Comparison of ENCODE assay signal across 21 cellular contexts in genomic region chr22:49833340-49834007, GRCh38. TPM values are rescaled to one million over a fixed set of nuclear protein-coding genes. Genes with fewer than 3 reads are reported as not detected.
DNase-seq lines count a peak whose midpoint lies in the region; ATAC-seq, FAIRE-seq and TF ChIP-seq lines count a peak whose summit lies in the region.
"Had no signal": no experiment of that assay in that cellular context is flagged by ENCODE, and none has a peak within 500 bp of the region (broad histone marks: within the 10 kb centered on the region; RNA-seq: fewer than 3 reads in every experiment).

No MANE protein-coding gene starts in this region.

- H3K9ac ChIP-seq in K562 (ENCODE audit: insufficient read depth in 1 of 2, low read depth in 2 of 2, low read length in 2 of 2) = no peak overlapping the region
- H3K9ac ChIP-seq: BLaER1 treated with 17β-estradiol and CSF1 and Interleukin-3, amounts not matched to agents 10 nM and 100 nM had no signal

- H3K27ac ChIP-seq in K562 (ENCODE audit: extremely low read depth, low read depth, low read length) = no peak overlapping the region
- H3K27ac ChIP-seq in left lung = peak overlapping the region; percentile 49 to 70
- no peak overlapping the region for H3K27ac ChIP-seq in ascending aorta
- no peak overlapping the region for H3K27ac ChIP-seq in CD8-positive, alpha-beta memory T cell (ENCODE audit: low read depth, low read length)
- H3K27ac ChIP-seq: BLaER1 treated with 17β-estradiol and CSF1 and Interleukin-3, amounts not matched to agents 10 nM and 100 nM; colonic mucosa; gastrocnemius medialis; thyroid gland had no signal

- H3K4me1 Mint-ChIP-seq in CD8-positive, alpha-beta memory T cell = peaks cover 9 to 25% (median 18%) of the 10 kb centered on the region in 3 donors

- ATAC-seq in K562 (no peak), left lung (peak; percentile 82), GM19023 (IDR thresholded peaks at IDR 0.05; ENCODE audit: unreplicated experiment) (no peak)
- ATAC-seq: gastrocnemius medialis; naive thymus-derived CD4-positive, alpha-beta T cell; stimulated activated effector memory CD8-positive, alpha-beta T cell treated with anti-CD3 and anti-CD28 coated beads, Interleukin-12 subunit alpha, Interleukin-12 subunit beta, amount 100 ng/mL, for 72 hours had no signal

- FAIRE-seq in K562 (lab: Jason Lieb, UNC) = no peak
- FAIRE-seq: A204.1, astrocyte had no signal

- no peak overlapping the region for H3K4me2 ChIP-seq in K562 (ENCODE audit: insufficient read depth, low read length)

- no peak overlapping the region for H3K4me3 ChIP-seq in K562
- no peak overlapping the region for H3K4me3 ChIP-seq in left lung
- H3K4me3 ChIP-seq in ascending aorta = no peak overlapping the region
- H3K4me3 ChIP-seq in CD8-positive, alpha-beta memory T cell (ENCODE audit: low read length) = no peak overlapping the region
- H3K4me3 ChIP-seq: BLaER1 treated with 17β-estradiol and CSF1 and Interleukin-3, amounts not matched to agents 10 nM and 100 nM; colonic mucosa; gastrocnemius medialis; HAP-1; thyroid gland had no signal

- in situ Hi-C loops in K562 (cut with MboI) = no loop called here

- no peaks in the 10 kb centered on the region for H3K9me1 ChIP-seq in K562 (ENCODE audit: control insufficient read depth, insufficient read depth, low read length)

- TF ChIP-seq RAD21 in K562 (CRISPR knock-in tag; conservative IDR thresholded peaks at IDR 0.05 in 1 of 2, IDR thresholded peaks at IDR 0.05 in 1 of 2) = no peak

- H3K27ac Mint-ChIP-seq in CD8-positive, alpha-beta memory T cell = no peak overlapping the region
- H3K27ac Mint-ChIP-seq: activated CD4-positive, alpha-beta T cell treated with anti-CD3 and anti-CD28 coated beads, Interleukin-2, amount 10 ng/mL, durations not matched to agents 7 days and 5 days; activated naive CD4-positive, alpha-beta T cell treated with anti-CD3 and anti-CD28 coated beads, Interleukin-2, amount 10 ng/mL, durations not matched to agents 7 days and 5 days; stimulated activated effector memory CD8-positive, alpha-beta T cell treated with anti-CD3 and anti-CD28 coated beads, Interleukin-12 subunit alpha, Interleukin-12 subunit beta, amount 100 ng/mL, for 72 hours had no signal

- intact Hi-C loops in K562 (cut with micrococcal nuclease) = no loop called here
- intact Hi-C loops in left lung (cut with DNase I) = no loop called here
- intact Hi-C loops in ascending aorta (cut with DNase I) = no loop called here

- BruUV-seq in K562 (replicated peaks; lab: Mats Ljungman, UMichigan) = no TSS peak

- H3K9me3 ChIP-seq in K562 (replicated peaks; ENCODE audit: control insufficient read depth, insufficient read depth, low read depth, low read length) (no peaks in the 10 kb centered on the region), left lung (no peaks in the 10 kb centered on the region), ascending aorta (peaks cover 0 to 14% of the 10 kb centered on the region in 2 donors)
- no peaks in the 10 kb centered on the region for H3K9me3 ChIP-seq in CD8-positive, alpha-beta memory T cell (ENCODE audit: low read length)
- H3K9me3 ChIP-seq: colonic mucosa, gastrocnemius medialis, HAP-1, thyroid gland had no signal

- TF ChIP-seq CTCF in K562 (IDR thresholded peaks at IDR 0.05 in 2 of 3, conservative IDR thresholded peaks at IDR 0.05 in 1 of 3; ENCODE audit: insufficient read depth in 2 of 3, low read depth in 1 of 3, low read length in 3 of 3) = no peak
- no peak for TF ChIP-seq CTCF in left lung (IDR thresholded peaks at IDR 0.05)
- no peak for TF ChIP-seq CTCF in ascending aorta (IDR thresholded peaks at IDR 0.05)

- H3K79me2 ChIP-seq in K562 (ENCODE audit: control insufficient read depth, insufficient read depth, low read length) = no peaks in the 10 kb centered on the region

- 15% methylated on average over 8 of the region's 11 CpGs for WGBS in K562 (ENCODE audit: insufficient coverage, low coverage, missing lambda C conversion rate)

- CTCF ChIA-PET in K562 (lab: Yijun Ruan, JAX; ENCODE audit: low intra/inter-chr PET ratio) = no interaction called here
- CTCF ChIA-PET in CD8-positive, alpha-beta memory T cell (lab: Charles Lee) = no interaction called here

- peaks cover 0 to 2% (median 0%) of the 10 kb centered on the region in 3 donors for H3K36me3 Mint-ChIP-seq in CD8-positive, alpha-beta memory T cell
- H3K36me3 Mint-ChIP-seq: stimulated activated effector memory CD8-positive, alpha-beta T cell treated with anti-CD3 and anti-CD28 coated beads, Interleukin-12 subunit alpha, Interleukin-12 subunit beta, amount 100 ng/mL, for 72 hours had no signal

- H4K20me1 ChIP-seq in K562 (replicated peaks; ENCODE audit: control insufficient read depth, insufficient read depth, low read length) = no peaks in the 10 kb centered on the region
- H4K20me1 ChIP-seq: BLaER1 treated with 17β-estradiol and CSF1 and Interleukin-3, amounts not matched to agents 10 nM and 100 nM had no signal

- H3K27me3 ChIP-seq in K562 (ENCODE audit: control insufficient read depth in 2 of 2, insufficient read depth in 2 of 2, low read length in 2 of 2) (peaks cover 10 to 21% of the 10 kb centered on the region in 2 experiments), left lung (peaks cover 0 to under 1% of the 10 kb centered on the region in 2 donors), ascending aorta (no peaks in the 10 kb centered on the region)
- H3K27me3 ChIP-seq in CD8-positive, alpha-beta memory T cell (ENCODE audit: insufficient read depth, low read length, poor library complexity, severe bottlenecking) = no peaks in the 10 kb centered on the region
- H3K27me3 ChIP-seq: BLaER1 treated with 17β-estradiol and CSF1 and Interleukin-3, amounts not matched to agents 10 nM and 100 nM; colonic mucosa; gastrocnemius medialis; thyroid gland had no signal

- peak; percentile 20 for DNase-seq in NCI-H748 (lab: John Stamatoyannopoulos, UW; ENCODE audit: unreplicated experiment)
- no peak for DNase-seq in NCI-H748 treated with DMSO at 0.1 percent for 48 hours (lab: John Stamatoyannopoulos, UW)
- DNase-seq in K562 (ENCODE audit: extremely low read depth in 1 of 4, low spot score in 3 of 4) = no peak
- DNase-seq in left lung = peak in 1 of 2 donors; percentile 32
- no peak for DNase-seq in ascending aorta (ENCODE audit: low spot score in 2 of 2)
- DNase-seq in CD1c-positive myeloid dendritic cell (ENCODE audit: extremely low spot score) = no peak
- DNase-seq in CD8-positive, alpha-beta memory T cell = no peak
- DNase-seq: activated CD4-positive, alpha-beta T cell treated with anti-CD3 and anti-CD28 coated beads, Interleukin-2, amount 10 ng/mL, durations not matched to agents 7 days and 5 days; activated naive CD4-positive, alpha-beta T cell treated with anti-CD3 and anti-CD28 coated beads, Interleukin-2, amount 10 ng/mL, durations not matched to agents 7 days and 5 days; colonic mucosa; gastrocnemius medialis; naive thymus-derived CD4-positive, alpha-beta T cell; NCI-H187; OCI-M1; thyroid gland had no signal

- H3K9me3 Mint-ChIP-seq in CD8-positive, alpha-beta memory T cell = no peaks in the 10 kb centered on the region
- H3K9me3 Mint-ChIP-seq: activated CD4-positive, alpha-beta T cell treated with anti-CD3 and anti-CD28 coated beads, Interleukin-2, amount 10 ng/mL, durations not matched to agents 7 days and 5 days; stimulated activated effector memory CD8-positive, alpha-beta T cell treated with anti-CD3 and anti-CD28 coated beads, Interleukin-12 subunit alpha, Interleukin-12 subunit beta, amount 100 ng/mL, for 72 hours had no signal

- H3K36me3 ChIP-seq in K562 (ENCODE audit: control insufficient read depth, insufficient read depth, low read length) (no peaks in the 10 kb centered on the region), left lung (no peaks in the 10 kb centered on the region), ascending aorta (no peaks in the 10 kb centered on the region)
- no peaks in the 10 kb centered on the region for H3K36me3 ChIP-seq in CD8-positive, alpha-beta memory T cell (ENCODE audit: insufficient read depth, low read length)
- H3K36me3 ChIP-seq: BLaER1 treated with 17β-estradiol and CSF1 and Interleukin-3, amounts not matched to agents 10 nM and 100 nM; colonic mucosa; gastrocnemius medialis; HAP-1; thyroid gland had no signal

- POLR2A ChIA-PET in K562 (lab: Yijun Ruan, JAX) = no interaction called here
- POLR2A ChIA-PET in CD8-positive, alpha-beta memory T cell (lab: Charles Lee) = no interaction called here

- H3K27me3 Mint-ChIP-seq in CD8-positive, alpha-beta memory T cell = peaks cover 0 to 2% of the 10 kb centered on the region in 2 donors

- H3K4me1 ChIP-seq in K562 (replicated peaks in 1 of 2; ENCODE audit: control insufficient read depth in 2 of 2, insufficient read depth in 2 of 2, low read length in 2 of 2) = peaks cover 0 to 8% of the 10 kb centered on the region in 2 experiments; a peak in 3 of 5 replicates
- H3K4me1 ChIP-seq in left lung = peaks cover 0 to 10% of the 10 kb centered on the region in 2 donors
- H3K4me1 ChIP-seq in ascending aorta = no peaks in the 10 kb centered on the region
- H3K4me1 ChIP-seq in CD8-positive, alpha-beta memory T cell (ENCODE audit: insufficient read depth, low read length) = peaks cover 11% of the 10 kb centered on the region
- H3K4me1 ChIP-seq: colonic mucosa, gastrocnemius medialis, HAP-1, thyroid gland had no signal

- H3K4me3 Mint-ChIP-seq in CD8-positive, alpha-beta memory T cell = peak overlapping the region in 1 of 7 donors; percentile 54
- H3K4me3 Mint-ChIP-seq: activated CD4-positive, alpha-beta T cell treated with anti-CD3 and anti-CD28 coated beads, Interleukin-2, amount 10 ng/mL, durations not matched to agents 7 days and 5 days; activated naive CD4-positive, alpha-beta T cell treated with anti-CD3 and anti-CD28 coated beads, Interleukin-2, amount 10 ng/mL, durations not matched to agents 7 days and 5 days; stimulated activated effector memory CD8-positive, alpha-beta T cell treated with anti-CD3 and anti-CD28 coated beads, Interleukin-12 subunit alpha, Interleukin-12 subunit beta, amount 100 ng/mL, for 72 hours had no signal

- H2AFZ ChIP-seq in K562 (ENCODE audit: low read depth, low read length) = no peak overlapping the region

- no peak for TF ChIP-seq POLR2A in K562 (conservative IDR thresholded peaks at IDR 0.05)

- no peak for TF ChIP-seq EP300 in K562 (IDR thresholded peaks at IDR 0.05; ENCODE audit: low read length)

RNA-seq across cellular contexts. Expression of gene BRD1, which starts 5.8 kb away (rescaled TPM):
- total RNA-seq in K562 (2011; cell fraction: chromatin; rRNA removed; ENCODE audit: low replicate concordance) = 34.4 and 58.3 TPM in 2 replicates
- 28.7 and 34.9 TPM in 2 replicates for total RNA-seq in K562 (2011; cell fraction: nucleolus; rRNA removed)
- total RNA-seq in K562 (2011; cell fraction: nucleoplasm; rRNA removed) = 20.9 and 28.2 TPM in 2 replicates
- total RNA-seq in K562 (2014; rRNA removed) = 10.4 and 12.2 TPM in 2 replicates
- 5.3 and 7.4 TPM in 2 replicates for total RNA-seq in K562 (2014; rRNA removed; fragmentation: Illumina TruSeq; extraction: Trizol)
- 7.2 and 7.5 TPM in 2 replicates for total RNA-seq in K562 (2015; rRNA removed; fragmentation: Illumina TruSeq; extraction: Trizol)
- total RNA-seq in K562 (2021) = 14.1 and 17.6 TPM in 2 replicates
- 2.4 and 2.5 TPM in 2 replicates for polyA plus RNA-seq in K562 (2011; rRNA removed)
- 1.9 and 2.0 TPM in 2 replicates for polyA plus RNA-seq in K562 (2011; cell fraction: cytosol; rRNA removed)
- polyA plus RNA-seq in K562 (2011; cell fraction: nucleus; rRNA removed) = 11.7 and 17.8 TPM in 2 replicates
- polyA plus RNA-seq in K562 (2012) = 8.5 and 10.4 TPM in 2 replicates
- polyA plus RNA-seq in K562 (2014; fragmentation: Illumina TruSeq; extraction: Trizol) = 5.5 and 8.7 TPM in 2 replicates
- polyA plus RNA-seq in K562 (2014; fragmentation: Nextera tagmentation; extraction: Ambion mirVana) = under 1 TPM; 0.42 to 0.63 TPM
- 8.4 and 9.9 TPM in 2 replicates for polyA plus RNA-seq in K562 (2014; rRNA removed)
- 3.2 and 4.2 TPM in 2 replicates for polyA minus RNA-seq in K562 (2011; rRNA and poly(A)+ RNA removed)
- 5.6 and 8.6 TPM in 2 replicates for polyA minus RNA-seq in K562 (2011; cell fraction: cytosol; rRNA and poly(A)+ RNA removed)
- 10.8 and 11.2 TPM in 2 replicates for polyA minus RNA-seq in K562 (2011; cell fraction: nucleus; rRNA and poly(A)+ RNA removed)
- total RNA-seq in left lung = 10 to 100 TPM; 27.4 to 32.4 TPM
- 32.5 TPM for total RNA-seq in ascending aorta
- total RNA-seq in CD8-positive, alpha-beta memory T cell = 10 to 100 TPM; 32.9 to 35.1 TPM
- 4.9 TPM for polyA plus RNA-seq in CD8-positive, alpha-beta memory T cell

RNA-seq across cellular contexts. Expression of gene ZBED4, which starts 20.2 kb away (rescaled TPM):
- 25.1 and 25.4 TPM in 2 replicates for total RNA-seq in K562 (2011; cell fraction: chromatin; rRNA removed; ENCODE audit: low replicate concordance)
- 15.5 and 19.3 TPM in 2 replicates for total RNA-seq in K562 (2011; cell fraction: nucleolus; rRNA removed)
- 18.1 and 18.4 TPM in 2 replicates for total RNA-seq in K562 (2011; cell fraction: nucleoplasm; rRNA removed)
- total RNA-seq in K562 (2014; rRNA removed) = 8.1 and 11.0 TPM in 2 replicates
- total RNA-seq in K562 (2014; rRNA removed; fragmentation: Illumina TruSeq; extraction: Trizol) = 6.3 and 6.9 TPM in 2 replicates
- 7.3 and 7.4 TPM in 2 replicates for total RNA-seq in K562 (2015; rRNA removed; fragmentation: Illumina TruSeq; extraction: Trizol)
- 16.0 and 16.8 TPM in 2 replicates for total RNA-seq in K562 (2021)
- polyA plus RNA-seq in K562 (2011; rRNA removed) = 3.8 and 4.5 TPM in 2 replicates
- polyA plus RNA-seq in K562 (2011; cell fraction: cytosol; rRNA removed) = 4.1 and 4.8 TPM in 2 replicates
- polyA plus RNA-seq in K562 (2011; cell fraction: nucleus; rRNA removed) = 6.6 and 7.8 TPM in 2 replicates
- 9.9 and 10.0 TPM in 2 replicates for polyA plus RNA-seq in K562 (2012)
- 12.2 and 13.2 TPM in 2 replicates for polyA plus RNA-seq in K562 (2014; fragmentation: Illumina TruSeq; extraction: Trizol)
- 1 to 10 TPM; 1.5 to 1.6 TPM for polyA plus RNA-seq in K562 (2014; fragmentation: Nextera tagmentation; extraction: Ambion mirVana)
- polyA plus RNA-seq in K562 (2014; rRNA removed) = 7.6 and 7.8 TPM in 2 replicates
- polyA minus RNA-seq in K562 (2011; rRNA and poly(A)+ RNA removed) = 5.3 and 6.0 TPM in 2 replicates
- polyA minus RNA-seq in K562 (2011; cell fraction: cytosol; rRNA and poly(A)+ RNA removed) = 10.0 and 11.0 TPM in 2 replicates
- polyA minus RNA-seq in K562 (2011; cell fraction: nucleus; rRNA and poly(A)+ RNA removed) = 3.5 and 5.0 TPM in 2 replicates
- 10 to 100 TPM; 12.8 to 13.8 TPM for total RNA-seq in left lung
- 10.1 TPM for total RNA-seq in ascending aorta
- 10 to 100 TPM; 24.2 to 24.3 TPM for total RNA-seq in CD8-positive, alpha-beta memory T cell
- polyA plus RNA-seq in CD8-positive, alpha-beta memory T cell = 11.1 TPM

Comparison
In these comparisons a context has a peak if more than half of its experiments do, and no peak if none do; other contexts are left out.
1. H3K27ac ChIP-seq: peak in left lung (2 of 2); none in K562 (single experiment), ascending aorta (0 of 2) and CD8-positive, alpha-beta memory T cell (single experiment).